ENCODE assay signal across 8 cellular contexts in genomic region chr1:15950763-15951295, GRCh38. TPM values are rescaled to one million over a fixed set of nuclear protein-coding genes. Genes with fewer than 3 reads are reported as not detected.
DNase-seq lines count a peak whose midpoint lies in the region; ATAC-seq, FAIRE-seq and TF ChIP-seq lines count a peak whose summit lies in the region.

No MANE protein-coding gene starts in this region.

- intact Hi-C loops in HCT116 (cut with micrococcal nuclease) (no loop called here), endothelial cell of umbilical vein (cut with micrococcal nuclease) (no loop called here), PC-9 (cut with micrococcal nuclease; ENCODE audit: unreplicated experiment) (no loop called here)
- intact Hi-C loops in activated CD8-positive, alpha-beta T cell treated with anti-CD3 and anti-CD28 coated beads for 36 hours (cut with micrococcal nuclease) = loop anchor here (2.0 kb wide), 1 partner anchor 14 kb away; no protein-coding TSS in a partner anchor

- DNase-seq in HCT116 (ENCODE audit: low read depth, low spot score) = no peak
- peak; percentile 95 for DNase-seq in activated CD8-positive, alpha-beta T cell treated with anti-CD3 and anti-CD28 coated beads for 36 hours
- DNase-seq in endothelial cell of umbilical vein (ENCODE audit: low read depth, low spot score) = peak; percentile 76
- DNase-seq in smooth muscle cell (lab: John Stamatoyannopoulos, UW; ENCODE audit: unreplicated experiment) = peak; percentile 50
- no peak for DNase-seq in PC-9
- DNase-seq in NCI-H2107 treated with DMSO at 0.1 percent for 48 hours (lab: John Stamatoyannopoulos, UW; ENCODE audit: unreplicated experiment) = no peak
- no peak for DNase-seq in ACHN

- TF ChIP-seq POLR2A in HCT116 (IDR thresholded peaks at IDR 0.05; ENCODE audit: borderline replicate concordance, extremely low read depth, insufficient read depth, insufficient read length) (no peak), endothelial cell of umbilical vein (IDR thresholded peaks at IDR 0.05; ENCODE audit: low read depth, low read length) (no peak)

- H2AFZ ChIP-seq in HCT116 (ENCODE audit: low read depth, low read length, poor library complexity, severe bottlenecking) (no peak overlapping the region), endothelial cell of umbilical vein (ENCODE audit: low read depth, low read length) (no peak overlapping the region), smooth muscle cell (ENCODE audit: low read depth) (no peak overlapping the region), PC-9 (no peak overlapping the region)

- RAD21 ChIA-PET in HCT116 (lab: Charles Lee; ENCODE audit: low non-redundant PET in 1 of 2, low total read pairs in 2 of 2, uncharacterized antibody in 2 of 2, unreplicated experiment in 2 of 2) = no interaction called here

- H3F3A ChIP-seq in smooth muscle cell (ENCODE audit: low read depth) (peaks cover 53% of the 10 kb centered on the region), PC-9 (ENCODE audit: insufficient read depth, low read depth) (peaks cover 8% of the 10 kb centered on the region; the same call in 1 of the 2 replicates)

- H3K4me1 ChIP-seq in HCT116 (ENCODE audit: control insufficient read depth in 1 of 2, insufficient read depth in 2 of 2, low read length in 2 of 2) (peaks cover 33 to 61% of the 10 kb centered on the region in 2 experiments), endothelial cell of umbilical vein (ENCODE audit: control insufficient read depth, extremely low read depth, insufficient read depth, low read length) (peaks cover 60% of the 10 kb centered on the region), smooth muscle cell (ENCODE audit: low read depth) (peaks cover 55% of the 10 kb centered on the region), PC-9 (replicated peaks; ENCODE audit: insufficient read depth) (peaks cover 30% of the 10 kb centered on the region)

- no peaks in the 10 kb centered on the region for H3K9me1 ChIP-seq in endothelial cell of umbilical vein (replicated peaks; ENCODE audit: control insufficient read depth, extremely low read depth, insufficient read depth, low read length)

- in situ Hi-C loops in ACHN (cut with HindIII; ENCODE audit: low pct_ligation_motif_present, low pct_unique_long_range_greater_than_20kb, low sequenced_read_pairs) = loop anchor here (25.0 kb wide), 1 partner anchor 139 kb away; the partner anchor contains the start of gene UQCRHL

- no peaks in the 10 kb centered on the region for H3K27me3 Mint-ChIP-seq in activated CD8-positive, alpha-beta T cell treated with anti-CD3 and anti-CD28 coated beads for 36 hours

- H3K27ac Mint-ChIP-seq in activated CD8-positive, alpha-beta T cell treated with anti-CD3 and anti-CD28 coated beads for 36 hours = peak overlapping the region; percentile 98

- no peaks in the 10 kb centered on the region for H3K27me3 ChIP-seq in HCT116 (ENCODE audit: insufficient read depth, low read length)
- no peaks in the 10 kb centered on the region for H3K27me3 ChIP-seq in endothelial cell of umbilical vein (ENCODE audit: control insufficient read depth in 2 of 2, insufficient read depth in 2 of 2, low read length in 2 of 2)
- H3K27me3 ChIP-seq in smooth muscle cell (ENCODE audit: low read depth) = no peaks in the 10 kb centered on the region
- no peaks in the 10 kb centered on the region for H3K27me3 ChIP-seq in PC-9 (ENCODE audit: insufficient read depth, low read depth)

- H3K36me3 ChIP-seq in HCT116 (ENCODE audit: control insufficient read depth in 1 of 2, insufficient read depth in 2 of 2, low read length in 2 of 2) (peaks cover 0 to 7% of the 10 kb centered on the region in 2 experiments; a peak in 1 of 4 replicates), endothelial cell of umbilical vein (ENCODE audit: control insufficient read depth in 2 of 2, extremely low read depth in 1 of 2, insufficient read depth in 2 of 2, low read length in 2 of 2) (peaks cover 6 to 20% of the 10 kb centered on the region in 2 experiments), smooth muscle cell (ENCODE audit: low read depth) (no peaks in the 10 kb centered on the region), PC-9 (ENCODE audit: low read depth) (no peaks in the 10 kb centered on the region)

- no TSS peak for BruUV-seq in HCT116 (replicated peaks; lab: Mats Ljungman, UMichigan)
- no TSS peak for BruUV-seq in endothelial cell of umbilical vein (replicated peaks; lab: Mats Ljungman, UMichigan)
- BruUV-seq in PC-9 (replicated peaks; lab: Mats Ljungman, UMichigan) = no TSS peak

- peaks cover 47% of the 10 kb centered on the region for H3K36me3 Mint-ChIP-seq in activated CD8-positive, alpha-beta T cell treated with anti-CD3 and anti-CD28 coated beads for 36 hours (ENCODE audit: low read depth)

- H3K27ac ChIP-seq in HCT116 (ENCODE audit: low read depth, low read length) (peak overlapping the region; percentile 0; the same call in 1 of the 2 replicates), endothelial cell of umbilical vein (ENCODE audit: insufficient read depth, low read depth, low read length) (peak overlapping the region; percentile 75), smooth muscle cell (ENCODE audit: low read depth) (peak overlapping the region; percentile 100), PC-9 (no peak overlapping the region)

- FAIRE-seq in endothelial cell of umbilical vein (lab: Jason Lieb, UNC) = peak; percentile 67

- dilution Hi-C loops in endothelial cell of umbilical vein (cut with MboI; ENCODE audit: extremely low pct_ligation_motif_present, low sequenced_read_pairs) = no loop called here

- H3K9me3 Mint-ChIP-seq in activated CD8-positive, alpha-beta T cell treated with anti-CD3 and anti-CD28 coated beads for 36 hours = peaks cover 2% of the 10 kb centered on the region

- no peaks in the 10 kb centered on the region for H4K20me1 ChIP-seq in HCT116 (ENCODE audit: insufficient read depth)
- H4K20me1 ChIP-seq in endothelial cell of umbilical vein (replicated peaks; ENCODE audit: control insufficient read depth, extremely low read depth, insufficient read depth, low read length) = no peaks in the 10 kb centered on the region
- H4K20me1 ChIP-seq in smooth muscle cell (ENCODE audit: low read depth) = peaks cover 33% of the 10 kb centered on the region
- H4K20me1 ChIP-seq in PC-9 (ENCODE audit: insufficient read depth) = no peaks in the 10 kb centered on the region

- no peak for TF ChIP-seq CTCF in HCT116 (IDR thresholded peaks at IDR 0.05 in 2 of 3, conservative IDR thresholded peaks at IDR 0.05 in 1 of 3; ENCODE audit: borderline replicate concordance in 1 of 3, insufficient read depth in 1 of 3, low read depth in 2 of 3, low read length in 2 of 3)
- TF ChIP-seq CTCF in activated CD8-positive, alpha-beta T cell treated with anti-CD3 and anti-CD28 coated beads for 36 hours (IDR thresholded peaks at IDR 0.05) = no peak
- no peak for TF ChIP-seq CTCF in endothelial cell of umbilical vein (IDR thresholded peaks at IDR 0.05; ENCODE audit: extremely low read depth in 1 of 2, insufficient read depth in 1 of 2, low read depth in 1 of 2, low read length in 2 of 2)
- no peak for TF ChIP-seq CTCF in smooth muscle cell (IDR thresholded peaks at IDR 0.05; ENCODE audit: borderline replicate concordance, insufficient read depth, poor library complexity, severe bottlenecking)
- TF ChIP-seq CTCF in PC-9 (conservative IDR thresholded peaks at IDR 0.05) = no peak

- POLR2A ChIA-PET in HCT116 (lab: Charles Lee) (no interaction called here), endothelial cell of umbilical vein (lab: Charles Lee) (no interaction called here), PC-9 (lab: Charles Lee; ENCODE audit: unreplicated experiment) (no interaction called here)
- POLR2A ChIA-PET in activated CD8-positive, alpha-beta T cell treated with anti-CD3 and anti-CD28 coated beads for 36 hours (lab: Charles Lee) = interaction anchor here (0.6 to 5.2 kb wide), 9 partner anchors 10 to 139 kb away, joined by 3 to 69 read pairs (median 14); partner anchors contain the start of genes SPEN and ZBTB17

- 22% methylated on average over 10 of the region's 10 CpGs for WGBS in smooth muscle cell (ENCODE audit: low lambda C conversion rate)

- peak overlapping the region; percentile 58 for H3K4me2 ChIP-seq in HCT116 (ENCODE audit: low read length)
- H3K4me2 ChIP-seq in endothelial cell of umbilical vein (ENCODE audit: insufficient read depth, low read length) = no peak overlapping the region
- H3K4me2 ChIP-seq in smooth muscle cell = peak overlapping the region; percentile 81
- H3K4me2 ChIP-seq in PC-9 = no peak overlapping the region

- CTCF ChIA-PET in HCT116 (lab: Charles Lee) (no interaction called here), endothelial cell of umbilical vein (lab: Charles Lee) (interaction anchor here (1.0 to 2.5 kb wide), 3 partner anchors 44 to 159 kb away, joined by 3 to 11 read pairs (median 8); no protein-coding TSS in a partner anchor), PC-9 (lab: Charles Lee) (no interaction called here)
- CTCF ChIA-PET in activated CD8-positive, alpha-beta T cell treated with anti-CD3 and anti-CD28 coated beads for 36 hours (lab: Charles Lee) = interaction anchor here (1.0 to 2.9 kb wide), 8 partner anchors 9 to 159 kb away, joined by 3 to 14 read pairs (median 6); partner anchors contain the start of gene ZBTB17

- H3K9me2 ChIP-seq in HCT116 (ENCODE audit: insufficient read depth) (no peaks in the 10 kb centered on the region), PC-9 (ENCODE audit: insufficient read depth) (no peaks in the 10 kb centered on the region)

- H3K4me1 Mint-ChIP-seq in activated CD8-positive, alpha-beta T cell treated with anti-CD3 and anti-CD28 coated beads for 36 hours (ENCODE audit: low read depth) = peaks cover 85% of the 10 kb centered on the region

- H3K4me3 Mint-ChIP-seq in activated CD8-positive, alpha-beta T cell treated with anti-CD3 and anti-CD28 coated beads for 36 hours = peak overlapping the region; percentile 62

- H3K9ac ChIP-seq in HCT116 (ENCODE audit: low read length) = peak overlapping the region; percentile 41
- H3K9ac ChIP-seq in endothelial cell of umbilical vein (replicated peaks; ENCODE audit: extremely low read depth, insufficient read depth, low read length) = peak overlapping the region; percentile 30
- peak overlapping the region; percentile 87 for H3K9ac ChIP-seq in smooth muscle cell (ENCODE audit: low read depth)

- H3K79me2 ChIP-seq in HCT116 (ENCODE audit: insufficient read depth, low read length) (peaks cover 38% of the 10 kb centered on the region; the same call in 1 of the 2 replicates), endothelial cell of umbilical vein (ENCODE audit: control insufficient read depth, insufficient read depth, low read length) (peaks cover 42% of the 10 kb centered on the region), smooth muscle cell (ENCODE audit: low read depth) (peaks cover 47% of the 10 kb centered on the region), PC-9 (ENCODE audit: low read depth) (peaks cover 16% of the 10 kb centered on the region; the same call in 1 of the 2 replicates)

- no peaks in the 10 kb centered on the region for H3K9me3 ChIP-seq in HCT116 (ENCODE audit: control insufficient read depth in 1 of 2, insufficient read depth in 1 of 2, low read depth in 1 of 2, low read length in 2 of 2)
- H3K9me3 ChIP-seq in endothelial cell of umbilical vein (replicated peaks; ENCODE audit: control insufficient read depth, insufficient read depth, low read length) = no peaks in the 10 kb centered on the region
- no peaks in the 10 kb centered on the region for H3K9me3 ChIP-seq in smooth muscle cell (replicated peaks; ENCODE audit: low read depth)
- H3K9me3 ChIP-seq in PC-9 (ENCODE audit: insufficient read depth, low read depth) = no peaks in the 10 kb centered on the region

- no peak overlapping the region for H3K4me3 ChIP-seq in HCT116 (replicated peaks in 1 of 2; ENCODE audit: low read depth in 1 of 2, low read length in 2 of 2)
- no peak overlapping the region for H3K4me3 ChIP-seq in endothelial cell of umbilical vein (replicated peaks in 1 of 3; ENCODE audit: insufficient read depth in 1 of 3, low read depth in 1 of 3, low read length in 3 of 3)
- no peak overlapping the region for H3K4me3 ChIP-seq in smooth muscle cell
- no peak overlapping the region for H3K4me3 ChIP-seq in PC-9

- ATAC-seq in HCT116 (no peak), GM21619 (IDR thresholded peaks at IDR 0.05; ENCODE audit: unreplicated experiment) (no peak)
- ATAC-seq in activated CD8-positive, alpha-beta T cell treated with anti-CD3 and anti-CD28 coated beads for 36 hours = peak; percentile 25

- TF ChIP-seq RAD21 in HCT116 (IDR thresholded peaks at IDR 0.05; ENCODE audit: low read depth) = no peak

RNA-seq across cellular contexts. Expression of gene ZBTB17, which starts 25.1 kb away (rescaled TPM):
- total RNA-seq in HCT116 (2021; ENCODE audit: unreplicated experiment) = 31.6 TPM
- 40.8 and 53.1 TPM in 2 replicates for polyA plus RNA-seq in HCT116 (2012)
- 10 to 100 TPM; 44.1 to 45.7 TPM for total RNA-seq in activated CD8-positive, alpha-beta T cell treated with anti-CD3 and anti-CD28 coated beads for 36 hours
- 38.5 and 43.9 TPM in 2 replicates for total RNA-seq in endothelial cell of umbilical vein
- 72.7 and 76.2 TPM in 2 replicates for polyA plus RNA-seq in endothelial cell of umbilical vein
- polyA plus RNA-seq in endothelial cell of umbilical vein (2011; cell fraction: cytosol; rRNA removed) = 42.3 and 47.8 TPM in 2 replicates
- polyA plus RNA-seq in endothelial cell of umbilical vein (2011; cell fraction: nucleus; rRNA removed) = 226 and 245 TPM in 2 replicates
- polyA plus RNA-seq in endothelial cell of umbilical vein (2012) = 27.1 and 29.9 TPM in 2 replicates
- polyA minus RNA-seq in endothelial cell of umbilical vein = 55.6 and 66.1 TPM in 2 replicates
- polyA minus RNA-seq in endothelial cell of umbilical vein (2011; cell fraction: cytosol; rRNA and poly(A)+ RNA removed) = 16.0 TPM
- polyA minus RNA-seq in endothelial cell of umbilical vein (2011; cell fraction: nucleus; rRNA and poly(A)+ RNA removed) = 49.6 and 75.2 TPM in 2 replicates
- 19.6 and 29.4 TPM in 2 replicates for total RNA-seq in smooth muscle cell
- 42.5 and 43.0 TPM in 2 replicates for polyA plus RNA-seq in smooth muscle cell
- 17.4 and 24.2 TPM in 2 replicates for total RNA-seq in PC-9 (2021)

RNA-seq across cellular contexts. Expression of gene SRARP, which starts 53.2 kb away (rescaled TPM):
- not detected for total RNA-seq in HCT116 (2021; ENCODE audit: unreplicated experiment)
- not detected in 2 replicates for polyA plus RNA-seq in HCT116 (2012)
- total RNA-seq in activated CD8-positive, alpha-beta T cell treated with anti-CD3 and anti-CD28 coated beads for 36 hours = not detected
- not detected in 2 replicates for total RNA-seq in endothelial cell of umbilical vein
- polyA plus RNA-seq in endothelial cell of umbilical vein = not detected in 2 replicates
- polyA plus RNA-seq in endothelial cell of umbilical vein (2011; cell fraction: cytosol; rRNA removed) = not detected in 2 replicates
- not detected in 2 replicates for polyA plus RNA-seq in endothelial cell of umbilical vein (2011; cell fraction: nucleus; rRNA removed)
- not detected in 2 replicates for polyA plus RNA-seq in endothelial cell of umbilical vein (2012)
- not detected in 2 replicates for polyA minus RNA-seq in endothelial cell of umbilical vein
- polyA minus RNA-seq in endothelial cell of umbilical vein (2011; cell fraction: cytosol; rRNA and poly(A)+ RNA removed) = not detected
- polyA minus RNA-seq in endothelial cell of umbilical vein (2011; cell fraction: nucleus; rRNA and poly(A)+ RNA removed) = not detected in 2 replicates
- total RNA-seq in smooth muscle cell = not detected in 2 replicates
- polyA plus RNA-seq in smooth muscle cell = not detected in 2 replicates
- total RNA-seq in PC-9 (2021) = not detected in 2 replicates

Comparison
In these comparisons a context has a peak if more than half of its experiments do, and no peak if none do; other contexts are left out.
1. DNase-seq: peak in activated CD8-positive, alpha-beta T cell treated with anti-CD3 and anti-CD28 coated beads for 36 hours (single experiment), endothelial cell of umbilical vein (single experiment) and smooth muscle cell (single experiment); none in HCT116 (single experiment), PC-9 (0 of 2), NCI-H2107 treated with DMSO at 0.1 percent for 48 hours (single experiment) and ACHN (single experiment).
2. H3K4me2 ChIP-seq: peak in HCT116 (single experiment) and smooth muscle cell (single experiment); none in endothelial cell of umbilical vein (single experiment) and PC-9 (single experiment).
3. H3K9ac ChIP-seq: peak in every context shown above with its lines; median percentile 87 in smooth muscle cell; 41 in HCT116; 30 in endothelial cell of umbilical vein.
4. CTCF ChIA-PET loops: an anchor here in activated CD8-positive, alpha-beta T cell treated with anti-CD3 and anti-CD28 coated beads for 36 hours (1.0 to 2.9 kb wide) and endothelial cell of umbilical vein (1.0 to 2.5 kb wide); none called in HCT116 and PC-9.